Comparison of ENCODE assay signal across 1 cellular context in the genomic region with DNA sequence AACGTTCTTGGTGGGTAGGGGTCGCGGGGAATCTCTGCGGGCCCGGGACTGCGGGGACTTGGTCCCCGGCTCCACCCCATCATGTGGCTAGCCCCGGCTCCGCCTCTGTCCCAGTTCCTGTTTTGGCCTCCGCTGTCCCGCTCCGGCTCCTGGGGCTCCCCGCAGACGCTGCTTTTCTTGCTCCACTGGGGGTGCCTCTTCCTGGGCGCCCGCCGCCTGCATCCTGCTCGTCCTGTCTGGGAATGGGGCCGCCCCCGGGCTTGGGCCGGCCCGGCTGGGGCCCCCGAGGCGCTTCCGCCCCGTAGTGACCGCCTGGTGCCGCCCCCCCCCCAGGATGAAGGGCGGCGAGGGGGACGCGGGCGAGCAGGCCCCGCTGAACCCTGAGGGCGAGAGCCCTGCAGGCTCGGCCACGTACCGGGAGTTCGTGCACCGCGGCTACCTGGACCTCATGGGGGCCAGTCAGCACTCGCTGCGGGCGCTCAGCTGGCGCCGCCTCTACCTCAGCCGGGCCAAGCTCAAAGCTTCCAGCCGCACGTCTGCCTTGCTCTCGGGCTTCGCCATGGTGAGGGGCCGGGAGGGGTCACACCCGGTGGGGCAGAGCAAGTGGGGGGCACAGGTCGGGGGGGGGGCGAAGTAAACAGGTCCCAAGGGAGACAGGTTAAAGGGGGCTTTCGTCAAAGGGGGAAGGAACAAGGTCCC.
A peak's percentile ranks its signal among the peaks of the same experiment; 100 is the strongest.
TF ChIP-seq lines count a peak whose summit lies in the region.

Gene ORAI3 (plus strand): TSS at position 113 of the 699 bp plus-strand sequence. CDS start 222 bp downstream, at position 335.

TF ChIP-seq in K562, 482 proteins besides CTCF, POLR2A, EP300 and RAD21 (continued from another document and continues in another):
- TF ChIP-seq NFXL1 (CRISPR knock-in tag; IDR thresholded peaks at IDR 0.05) (no peak), TBP (optimal IDR thresholded peaks at IDR 0.05; ENCODE audit: low read depth, low read length) (peak; percentile 12), BMI1 (IDR thresholded peaks at IDR 0.05; ENCODE audit: low read length) (no peak), IRF2 (CRISPR knock-in tag; IDR thresholded peaks at IDR 0.05) (no peak), TAF15 (IDR thresholded peaks at IDR 0.05; ENCODE audit: low read depth, low read length) (no peak), KHSRP (IDR thresholded peaks at IDR 0.05) (no peak), ZNF395 (CRISPR knock-in tag; IDR thresholded peaks at IDR 0.05) (0 out of 2 replicates have a peak, but pooled peaks have one; percentile 3), ZNF696 (CRISPR knock-in tag; conservative IDR thresholded peaks at IDR 0.05) (no peak), HLTF (IDR thresholded peaks at IDR 0.05) (no peak), XRCC3 (IDR thresholded peaks at IDR 0.05) (no peak), KLF6 (CRISPR knock-in tag; IDR thresholded peaks at IDR 0.05; ENCODE audit: borderline replicate concordance) (no peak), NR2C2 (CRISPR knock-in tag; IDR thresholded peaks at IDR 0.05) (no peak), NR2C2 (tag; IDR thresholded peaks at IDR 0.05) (no peak), RBM14 (IDR thresholded peaks at IDR 0.05; ENCODE audit: borderline replicate concordance, insufficient read depth, low read depth, low read length) (0 out of 2 replicates have a peak, but pooled peaks have one; percentile 73), HNRNPUL1 (IDR thresholded peaks at IDR 0.05; ENCODE audit: low read length) (no peak), BRF1 (IDR thresholded peaks at IDR 0.05; ENCODE audit: borderline replicate concordance, extremely low read depth, insufficient read length) (no peak), NFRKB (IDR thresholded peaks at IDR 0.05; ENCODE audit: low read depth) (no peak), CHD1 (IDR thresholded peaks at IDR 0.05; ENCODE audit: low read length) (peak; percentile 15), SMARCA5 (IDR thresholded peaks at IDR 0.05) (no peak), KLF16 (IDR thresholded peaks at IDR 0.05) (no peak), POLR3A (IDR thresholded peaks at IDR 0.05; ENCODE audit: borderline replicate concordance, extremely low read depth, insufficient read depth, insufficient read length) (no peak), ZNF263 (CRISPR knock-in tag; IDR thresholded peaks at IDR 0.05; ENCODE audit: borderline replicate concordance) (no peak), PHB (CRISPR knock-in tag; IDR thresholded peaks at IDR 0.05) (no peak), CAMTA2 (CRISPR knock-in tag; conservative IDR thresholded peaks at IDR 0.05) (no peak), FIP1L1 (IDR thresholded peaks at IDR 0.05; ENCODE audit: low read depth, low read length, poor library complexity, severe bottlenecking) (peak; percentile 64), POLR2G (IDR thresholded peaks at IDR 0.05; ENCODE audit: low read depth, low read length) (peak; percentile 93), BRD4 (IDR thresholded peaks at IDR 0.05) (peak; percentile 47; the same call in 1 of the 2 replicates), KAT7 (CRISPR knock-in tag; IDR thresholded peaks at IDR 0.05; ENCODE audit: borderline replicate concordance) (peak; percentile 75), FUS (optimal IDR thresholded peaks at IDR 0.05; ENCODE audit: low read depth, low read length) (peak; percentile 73), SIN3B (IDR thresholded peaks at IDR 0.05; ENCODE audit: low read depth) (no peak), ERF (CRISPR knock-in tag; IDR thresholded peaks at IDR 0.05) (0 out of 2 replicates have a peak, but pooled peaks have one; percentile 70), HDAC8 (tag; IDR thresholded peaks at IDR 0.05) (no peak), RHOXF2B (CRISPR knock-in tag; conservative IDR thresholded peaks at IDR 0.05) (no peak), ZNF644 (tag; IDR thresholded peaks at IDR 0.05; ENCODE audit: low read depth) (no peak), NFE2 (IDR thresholded peaks at IDR 0.05; ENCODE audit: low read depth) (no peak), PTTG1 (tag; IDR thresholded peaks at IDR 0.05; ENCODE audit: low read depth) (no peak), BRF2 (IDR thresholded peaks at IDR 0.05; ENCODE audit: borderline replicate concordance, insufficient read depth, insufficient read length) (no peak), ATF3 (IDR thresholded peaks at IDR 0.05) (no peak), ATF3 (CRISPR knock-in tag; conservative IDR thresholded peaks at IDR 0.05) (no peak)
- TF ChIP-seq, protein P1, sequence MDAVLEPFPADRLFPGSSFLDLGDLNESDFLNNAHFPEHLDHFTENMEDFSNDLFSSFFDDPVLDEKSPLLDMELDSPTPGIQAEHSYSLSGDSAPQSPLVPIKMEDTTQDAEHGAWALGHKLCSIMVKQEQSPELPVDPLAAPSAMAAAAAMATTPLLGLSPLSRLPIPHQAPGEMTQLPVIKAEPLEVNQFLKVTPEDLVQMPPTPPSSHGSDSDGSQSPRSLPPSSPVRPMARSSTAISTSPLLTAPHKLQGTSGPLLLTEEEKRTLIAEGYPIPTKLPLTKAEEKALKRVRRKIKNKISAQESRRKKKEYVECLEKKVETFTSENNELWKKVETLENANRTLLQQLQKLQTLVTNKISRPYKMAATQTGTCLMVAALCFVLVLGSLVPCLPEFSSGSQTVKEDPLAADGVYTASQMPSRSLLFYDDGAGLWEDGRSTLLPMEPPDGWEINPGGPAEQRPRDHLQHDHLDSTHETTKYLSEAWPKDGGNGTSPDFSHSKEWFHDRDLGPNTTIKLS (IDR thresholded peaks at IDR 0.05; ENCODE audit: borderline replicate concordance, low read depth): no peak
- TF ChIP-seq, protein P2, sequence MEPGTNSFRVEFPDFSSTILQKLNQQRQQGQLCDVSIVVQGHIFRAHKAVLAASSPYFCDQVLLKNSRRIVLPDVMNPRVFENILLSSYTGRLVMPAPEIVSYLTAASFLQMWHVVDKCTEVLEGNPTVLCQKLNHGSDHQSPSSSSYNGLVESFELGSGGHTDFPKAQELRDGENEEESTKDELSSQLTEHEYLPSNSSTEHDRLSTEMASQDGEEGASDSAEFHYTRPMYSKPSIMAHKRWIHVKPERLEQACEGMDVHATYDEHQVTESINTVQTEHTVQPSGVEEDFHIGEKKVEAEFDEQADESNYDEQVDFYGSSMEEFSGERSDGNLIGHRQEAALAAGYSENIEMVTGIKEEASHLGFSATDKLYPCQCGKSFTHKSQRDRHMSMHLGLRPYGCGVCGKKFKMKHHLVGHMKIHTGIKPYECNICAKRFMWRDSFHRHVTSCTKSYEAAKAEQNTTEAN (CRISPR knock-in tag; IDR thresholded peaks at IDR 0.05): no peak
- TF ChIP-seq, protein P3, sequence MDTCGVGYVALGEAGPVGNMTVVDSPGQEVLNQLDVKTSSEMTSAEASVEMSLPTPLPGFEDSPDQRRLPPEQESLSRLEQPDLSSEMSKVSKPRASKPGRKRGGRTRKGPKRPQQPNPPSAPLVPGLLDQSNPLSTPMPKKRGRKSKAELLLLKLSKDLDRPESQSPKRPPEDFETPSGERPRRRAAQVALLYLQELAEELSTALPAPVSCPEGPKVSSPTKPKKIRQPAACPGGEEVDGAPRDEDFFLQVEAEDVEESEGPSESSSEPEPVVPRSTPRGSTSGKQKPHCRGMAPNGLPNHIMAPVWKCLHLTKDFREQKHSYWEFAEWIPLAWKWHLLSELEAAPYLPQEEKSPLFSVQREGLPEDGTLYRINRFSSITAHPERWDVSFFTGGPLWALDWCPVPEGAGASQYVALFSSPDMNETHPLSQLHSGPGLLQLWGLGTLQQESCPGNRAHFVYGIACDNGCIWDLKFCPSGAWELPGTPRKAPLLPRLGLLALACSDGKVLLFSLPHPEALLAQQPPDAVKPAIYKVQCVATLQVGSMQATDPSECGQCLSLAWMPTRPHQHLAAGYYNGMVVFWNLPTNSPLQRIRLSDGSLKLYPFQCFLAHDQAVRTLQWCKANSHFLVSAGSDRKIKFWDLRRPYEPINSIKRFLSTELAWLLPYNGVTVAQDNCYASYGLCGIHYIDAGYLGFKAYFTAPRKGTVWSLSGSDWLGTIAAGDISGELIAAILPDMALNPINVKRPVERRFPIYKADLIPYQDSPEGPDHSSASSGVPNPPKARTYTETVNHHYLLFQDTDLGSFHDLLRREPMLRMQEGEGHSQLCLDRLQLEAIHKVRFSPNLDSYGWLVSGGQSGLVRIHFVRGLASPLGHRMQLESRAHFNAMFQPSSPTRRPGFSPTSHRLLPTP (IDR thresholded peaks at IDR 0.05; ENCODE audit: borderline replicate concordance, extremely low read depth, insufficient read length): no peak
- TF ChIP-seq, protein P4, sequence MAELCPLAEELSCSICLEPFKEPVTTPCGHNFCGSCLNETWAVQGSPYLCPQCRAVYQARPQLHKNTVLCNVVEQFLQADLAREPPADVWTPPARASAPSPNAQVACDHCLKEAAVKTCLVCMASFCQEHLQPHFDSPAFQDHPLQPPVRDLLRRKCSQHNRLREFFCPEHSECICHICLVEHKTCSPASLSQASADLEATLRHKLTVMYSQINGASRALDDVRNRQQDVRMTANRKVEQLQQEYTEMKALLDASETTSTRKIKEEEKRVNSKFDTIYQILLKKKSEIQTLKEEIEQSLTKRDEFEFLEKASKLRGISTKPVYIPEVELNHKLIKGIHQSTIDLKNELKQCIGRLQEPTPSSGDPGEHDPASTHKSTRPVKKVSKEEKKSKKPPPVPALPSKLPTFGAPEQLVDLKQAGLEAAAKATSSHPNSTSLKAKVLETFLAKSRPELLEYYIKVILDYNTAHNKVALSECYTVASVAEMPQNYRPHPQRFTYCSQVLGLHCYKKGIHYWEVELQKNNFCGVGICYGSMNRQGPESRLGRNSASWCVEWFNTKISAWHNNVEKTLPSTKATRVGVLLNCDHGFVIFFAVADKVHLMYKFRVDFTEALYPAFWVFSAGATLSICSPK (IDR thresholded peaks at IDR 0.05; ENCODE audit: borderline replicate concordance): no peak
- TF ChIP-seq, protein P5, sequence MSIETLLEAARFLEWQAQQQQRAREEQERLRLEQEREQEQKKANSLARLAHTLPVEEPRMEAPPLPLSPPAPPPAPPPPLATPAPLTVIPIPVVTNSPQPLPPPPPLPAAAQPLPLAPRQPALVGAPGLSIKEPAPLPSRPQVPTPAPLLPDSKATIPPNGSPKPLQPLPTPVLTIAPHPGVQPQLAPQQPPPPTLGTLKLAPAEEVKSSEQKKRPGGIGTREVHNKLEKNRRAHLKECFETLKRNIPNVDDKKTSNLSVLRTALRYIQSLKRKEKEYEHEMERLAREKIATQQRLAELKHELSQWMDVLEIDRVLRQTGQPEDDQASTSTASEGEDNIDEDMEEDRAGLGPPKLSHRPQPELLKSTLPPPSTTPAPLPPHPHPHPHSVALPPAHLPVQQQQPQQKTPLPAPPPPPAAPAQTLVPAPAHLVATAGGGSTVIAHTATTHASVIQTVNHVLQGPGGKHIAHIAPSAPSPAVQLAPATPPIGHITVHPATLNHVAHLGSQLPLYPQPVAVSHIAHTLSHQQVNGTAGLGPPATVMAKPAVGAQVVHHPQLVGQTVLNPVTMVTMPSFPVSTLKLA (conservative IDR thresholded peaks at IDR 0.05): peak in 1 of 2 experiments; percentile 67; a peak in 3 of 4 replicates
- TF ChIP-seq, protein P6, sequence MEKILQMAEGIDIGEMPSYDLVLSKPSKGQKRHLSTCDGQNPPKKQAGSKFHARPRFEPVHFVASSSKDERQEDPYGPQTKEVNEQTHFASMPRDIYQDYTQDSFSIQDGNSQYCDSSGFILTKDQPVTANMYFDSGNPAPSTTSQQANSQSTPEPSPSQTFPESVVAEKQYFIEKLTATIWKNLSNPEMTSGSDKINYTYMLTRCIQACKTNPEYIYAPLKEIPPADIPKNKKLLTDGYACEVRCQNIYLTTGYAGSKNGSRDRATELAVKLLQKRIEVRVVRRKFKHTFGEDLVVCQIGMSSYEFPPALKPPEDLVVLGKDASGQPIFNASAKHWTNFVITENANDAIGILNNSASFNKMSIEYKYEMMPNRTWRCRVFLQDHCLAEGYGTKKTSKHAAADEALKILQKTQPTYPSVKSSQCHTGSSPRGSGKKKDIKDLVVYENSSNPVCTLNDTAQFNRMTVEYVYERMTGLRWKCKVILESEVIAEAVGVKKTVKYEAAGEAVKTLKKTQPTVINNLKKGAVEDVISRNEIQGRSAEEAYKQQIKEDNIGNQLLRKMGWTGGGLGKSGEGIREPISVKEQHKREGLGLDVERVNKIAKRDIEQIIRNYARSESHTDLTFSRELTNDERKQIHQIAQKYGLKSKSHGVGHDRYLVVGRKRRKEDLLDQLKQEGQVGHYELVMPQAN (IDR thresholded peaks at IDR 0.05; ENCODE audit: borderline replicate concordance): no peak
- TF ChIP-seq, protein P7, sequence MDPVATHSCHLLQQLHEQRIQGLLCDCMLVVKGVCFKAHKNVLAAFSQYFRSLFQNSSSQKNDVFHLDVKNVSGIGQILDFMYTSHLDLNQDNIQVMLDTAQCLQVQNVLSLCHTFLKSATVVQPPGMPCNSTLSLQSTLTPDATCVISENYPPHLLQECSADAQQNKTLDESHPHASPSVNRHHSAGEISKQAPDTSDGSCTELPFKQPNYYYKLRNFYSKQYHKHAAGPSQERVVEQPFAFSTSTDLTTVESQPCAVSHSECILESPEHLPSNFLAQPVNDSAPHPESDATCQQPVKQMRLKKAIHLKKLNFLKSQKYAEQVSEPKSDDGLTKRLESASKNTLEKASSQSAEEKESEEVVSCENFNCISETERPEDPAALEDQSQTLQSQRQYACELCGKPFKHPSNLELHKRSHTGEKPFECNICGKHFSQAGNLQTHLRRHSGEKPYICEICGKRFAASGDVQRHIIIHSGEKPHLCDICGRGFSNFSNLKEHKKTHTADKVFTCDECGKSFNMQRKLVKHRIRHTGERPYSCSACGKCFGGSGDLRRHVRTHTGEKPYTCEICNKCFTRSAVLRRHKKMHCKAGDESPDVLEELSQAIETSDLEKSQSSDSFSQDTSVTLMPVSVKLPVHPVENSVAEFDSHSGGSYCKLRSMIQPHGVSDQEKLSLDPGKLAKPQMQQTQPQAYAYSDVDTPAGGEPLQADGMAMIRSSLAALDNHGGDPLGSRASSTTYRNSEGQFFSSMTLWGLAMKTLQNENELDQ (CRISPR knock-in tag; IDR thresholded peaks at IDR 0.05; ENCODE audit: borderline replicate concordance): no peak
